9 cellular contexts compared by ENCODE assay signal in genomic region chr19:53037101-53038097, GRCh38. TPM values are rescaled to one million over a fixed set of nuclear protein-coding genes. Genes with fewer than 3 reads are reported as not detected.
DNase-seq lines count a peak whose midpoint lies in the region; TF ChIP-seq lines count a peak whose summit lies in the region.
"Had no signal": no experiment of that assay in that cellular context is flagged by ENCODE, and none has a peak within 500 bp of the region (broad histone marks: within the 10 kb centered on the region; RNA-seq: fewer than 3 reads in every experiment).

No MANE protein-coding gene starts in this region.

- H3K27ac Mint-ChIP-seq in activated T-cell treated with anti-CD3 and anti-CD28 coated beads, Interleukin-2, amount 50 U/mL, for 24 hours: no peak overlapping the region
- H3K27ac Mint-ChIP-seq: activated naive CD8-positive, alpha-beta T cell had no signal

- H3K4me1 ChIP-seq in cardiac muscle cell (ENCODE audit: low read depth): no peaks in the 10 kb centered on the region

- H3K4me3 ChIP-seq in cardiac muscle cell: peak overlapping the region; percentile 81

- no peak for TF ChIP-seq CTCF in cardiac muscle cell (IDR thresholded peaks at IDR 0.05; ENCODE audit: low read depth, low read length)

- H3K36me3 ChIP-seq in cardiac muscle cell: no peaks in the 10 kb centered on the region

- peak overlapping the region; percentile 51 for H3K4me3 Mint-ChIP-seq in activated T-cell treated with anti-CD3 and anti-CD28 coated beads, Interleukin-2, amount 50 U/mL, for 24 hours
- H3K4me3 Mint-ChIP-seq: activated naive CD8-positive, alpha-beta T cell had no signal

- H3K9me3 ChIP-seq in cardiac muscle cell (ENCODE audit: low read depth): no peaks in the 10 kb centered on the region

- H3K4me1 Mint-ChIP-seq in activated T-cell treated with anti-CD3 and anti-CD28 coated beads, Interleukin-2, amount 50 U/mL, for 24 hours (ENCODE audit: low read depth): peaks cover 2% of the 10 kb centered on the region

- H3K27me3 ChIP-seq in cardiac muscle cell: no peaks in the 10 kb centered on the region

- DNase-seq in GM03348 (ENCODE audit: low spot score): peak; percentile 76
- DNase-seq in activated T-cell treated with anti-CD3 and anti-CD28 coated beads, Interleukin-2, amount 50 U/mL, for 24 hours: peak; percentile 42
- peak; percentile 67 to 73 for DNase-seq in cardiac muscle cell (ENCODE audit: low read depth in 1 of 2, low spot score in 1 of 2)
- DNase-seq in pulmonary artery endothelial cell (ENCODE audit: low read depth, low spot score): peak; percentile 20
- no peak for DNase-seq in HuH-7.5 (ENCODE audit: low spot score)
- no peak for DNase-seq in amniotic stem cell (lab: John Stamatoyannopoulos, UW)
- DNase-seq in NCI-H2107 treated with DMSO at 0.1 percent for 48 hours (lab: John Stamatoyannopoulos, UW; ENCODE audit: unreplicated experiment): no peak
- no peak for DNase-seq in NCI-H446 treated with DMSO at 0.1 percent for 48 hours (lab: John Stamatoyannopoulos, UW)

- H3K9me3 Mint-ChIP-seq in activated T-cell treated with anti-CD3 and anti-CD28 coated beads, Interleukin-2, amount 50 U/mL, for 24 hours: peaks cover 51% of the 10 kb centered on the region

- H3K27ac ChIP-seq in cardiac muscle cell: no peak overlapping the region

- H3K27me3 Mint-ChIP-seq in activated T-cell treated with anti-CD3 and anti-CD28 coated beads, Interleukin-2, amount 50 U/mL, for 24 hours: peaks cover 33% of the 10 kb centered on the region

- H3K36me3 Mint-ChIP-seq in activated T-cell treated with anti-CD3 and anti-CD28 coated beads, Interleukin-2, amount 50 U/mL, for 24 hours (ENCODE audit: low read depth): peaks cover 36% of the 10 kb centered on the region

RNA-seq across cellular contexts. Expression of gene ERVV-2, which starts 7.1 kb away (rescaled TPM):
- total RNA-seq in cardiac muscle cell (0.06 and 0.14 TPM in 2 replicates), pulmonary artery endothelial cell (not detected in 2 replicates)
- 0.91 TPM in 1 of 2 replicates, not detected in the other for polyA plus RNA-seq in cardiac muscle cell

RNA-seq across cellular contexts. Expression of gene ERVV-1, which starts 23.7 kb away (rescaled TPM):
- total RNA-seq in cardiac muscle cell: not detected in 2 replicates
- polyA plus RNA-seq in cardiac muscle cell: 0.57 TPM in 1 of 2 replicates, not detected in the other
- total RNA-seq in pulmonary artery endothelial cell: not detected in 2 replicates

Comparison
In these comparisons a context has a peak if more than half of its experiments do, and no peak if none do; other contexts are left out.
1. DNase-seq: peak in GM03348 (single experiment), activated T-cell treated with anti-CD3 and anti-CD28 coated beads, Interleukin-2, amount 50 U/mL, for 24 hours (single experiment), cardiac muscle cell (2 of 2) and pulmonary artery endothelial cell (single experiment); none in HuH-7.5 (single experiment), amniotic stem cell (single experiment), NCI-H2107 treated with DMSO at 0.1 percent for 48 hours (single experiment) and NCI-H446 treated with DMSO at 0.1 percent for 48 hours (single experiment).